35 cellular contexts compared by ENCODE assay signal in the genomic region with DNA sequence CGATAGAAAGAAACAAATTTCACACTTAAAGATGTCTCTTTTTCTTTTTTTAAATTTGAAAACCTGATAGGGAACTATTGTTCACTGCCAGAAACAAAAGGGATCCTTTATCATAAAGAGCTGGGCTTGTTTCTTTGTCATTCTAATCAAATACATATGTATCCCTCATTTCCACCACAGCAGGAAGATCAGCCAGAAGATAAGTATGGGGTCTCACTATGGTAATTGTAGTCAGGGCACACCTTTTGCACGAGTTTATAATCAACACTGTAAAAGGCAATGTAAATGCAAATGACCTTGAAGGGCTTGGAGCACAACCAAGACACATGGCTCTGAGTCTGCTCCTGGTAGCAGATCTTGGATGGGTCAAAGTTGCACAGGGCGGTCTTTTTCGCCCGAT.
"Had no signal": no experiment of that assay in that cellular context is flagged by ENCODE, and none has a peak within 500 bp of the region (broad histone marks: within the 10 kb centered on the region; RNA-seq: fewer than 3 reads in every experiment).

No MANE protein-coding gene starts in this region.

- H3K4me3 Mint-ChIP-seq: activated B cell treated with CpG ODN at 0.5 μM for 24 hours; activated CD4-positive, alpha-beta memory T cell treated with anti-CD3 and anti-CD28 coated beads, Interleukin-2, amount 10 ng/mL, durations not matched to agents 7 days and 5 days; activated CD8-positive, alpha-beta memory T cell treated with anti-CD3 and anti-CD28 coated beads, Interleukin-2, amount 10 ng/mL, durations not matched to agents 7 days and 5 days; activated naive CD8-positive, alpha-beta T cell treated with anti-CD3 and anti-CD28 coated beads for 36 hours; activated T-cell treated with anti-CD3 and anti-CD28 coated beads, Interleukin-2, amount 50 U/mL, for 72 hours; activated T-helper 17 cell treated with anti-CD3 and anti-CD28 coated beads, Interleukin-2, amount 50 U/mL, for 72 hours; T-helper 1 cell treated with Interleukin-12 subunit alpha and Interleukin-12 subunit beta and Interleukin-4 antibody, amounts not matched to agents 30 μg/mL and 1 μg/mL, for 36 hours; T-helper 2 cell treated with Interferon-gamma antibody and Interleukin-4, amounts not matched to agents 5 μg/mL and 100 μg/mL, for 36 hours had no signal

- H3K9me3 Mint-ChIP-seq: activated B cell treated with CpG ODN at 0.5 μM for 24 hours; activated CD4-positive, alpha-beta memory T cell treated with anti-CD3 and anti-CD28 coated beads, Interleukin-2, amount 10 ng/mL, durations not matched to agents 7 days and 5 days; activated naive CD8-positive, alpha-beta T cell treated with anti-CD3 and anti-CD28 coated beads for 36 hours; activated T-cell treated with anti-CD3 and anti-CD28 coated beads, Interleukin-2, amount 50 U/mL, for 72 hours; activated T-helper 17 cell treated with anti-CD3 and anti-CD28 coated beads, Interleukin-2, amount 50 U/mL, for 72 hours; T-helper 1 cell treated with Interleukin-12 subunit alpha and Interleukin-12 subunit beta and Interleukin-4 antibody, amounts not matched to agents 30 μg/mL and 1 μg/mL, for 36 hours; T-helper 2 cell treated with Interferon-gamma antibody and Interleukin-4, amounts not matched to agents 5 μg/mL and 100 μg/mL, for 36 hours had no signal

- DNase-seq: activated B cell treated with CpG ODN at 0.5 μM for 24 hours; activated CD4-positive, alpha-beta memory T cell treated with anti-CD3 and anti-CD28 coated beads, Interleukin-2, amount 10 ng/mL, durations not matched to agents 7 days and 5 days; activated CD4-positive, alpha-beta T cell treated with anti-CD3 and anti-CD28 coated beads for 48 hours; activated CD4-positive, CD25-positive, alpha-beta regulatory T cell treated with anti-CD3 and anti-CD28 coated beads, Interleukin-2, amount 50 U/mL, for 72 hours; activated CD8-positive, alpha-beta memory T cell treated with anti-CD3 and anti-CD28 coated beads for 24 hours; activated CD8-positive, alpha-beta memory T cell treated with anti-CD3 and anti-CD28 coated beads, Interleukin-2, amount 10 ng/mL, durations not matched to agents 7 days and 5 days; activated CD8-positive, alpha-beta memory T cell treated with anti-CD3 and anti-CD28 coated beads, Interleukin-2, amount 50 U/mL, for 48 hours; activated effector memory CD4-positive, alpha-beta T cell treated with anti-CD3 and anti-CD28 coated beads, Interleukin-2, amount 50 U/mL, for 16 hours; activated naive CD4-positive, alpha-beta T cell; activated naive CD4-positive, alpha-beta T cell treated with anti-CD3 and anti-CD28 coated beads, Interleukin-2, amount 50 U/mL, for 16 hours; activated naive CD8-positive, alpha-beta T cell treated with anti-CD3 and anti-CD28 coated beads for 36 hours; activated T-cell treated with anti-CD3 and anti-CD28 coated beads, Interleukin-2, amount 50 U/mL, for 72 hours; amniotic stem cell; aorta; brain microvascular endothelial cell; central memory CD4-positive, alpha-beta T cell; Karpas-422; NCI-H1048; NCI-H1105 treated with DMSO at 0.1 percent for 48 hours; NCI-H1436; NCI-H1694; NCI-H1930; NCI-H2081 treated with DMSO at 0.1 percent for 48 hours; NCI-H226; NCI-H446 treated with DMSO at 0.1 percent for 48 hours; NCI-H524; NCI-H69; NCI-H82; NK-92 treated with Interleukin-12 subunit alpha and Interleukin-12 subunit beta, amount 100 ng/mL, for 24 hours; OCI-M1; Right ventricle myocardium superior had no signal

- H3K27me3 Mint-ChIP-seq: activated B cell treated with CpG ODN at 0.5 μM for 24 hours had no signal

- FAIRE-seq: TTC549 had no signal

- H3K27ac ChIP-seq: brain microvascular endothelial cell had no signal

- H3K36me3 ChIP-seq: brain microvascular endothelial cell had no signal

- H3K27me3 ChIP-seq: brain microvascular endothelial cell had no signal

- H3K4me1 Mint-ChIP-seq: activated B cell treated with CpG ODN at 0.5 μM for 24 hours; activated CD4-positive, alpha-beta memory T cell treated with anti-CD3 and anti-CD28 coated beads, Interleukin-2, amount 10 ng/mL, durations not matched to agents 7 days and 5 days; activated CD8-positive, alpha-beta memory T cell treated with anti-CD3 and anti-CD28 coated beads, Interleukin-2, amount 10 ng/mL, durations not matched to agents 7 days and 5 days; activated naive CD8-positive, alpha-beta T cell treated with anti-CD3 and anti-CD28 coated beads for 36 hours; activated T-helper 17 cell treated with anti-CD3 and anti-CD28 coated beads, Interleukin-2, amount 50 U/mL, for 72 hours had no signal

- ATAC-seq: activated CD8-positive, alpha-beta memory T cell treated with anti-CD3 and anti-CD28 coated beads, Interleukin-2, amount 10 ng/mL, durations not matched to agents 7 days and 5 days; activated T-cell treated with anti-CD3 and anti-CD28 coated beads, Interleukin-2, amount 50 U/mL, for 72 hours; activated T-helper 17 cell treated with anti-CD3 and anti-CD28 coated beads, Interleukin-2, amount 50 U/mL, for 72 hours had no signal

- H3K36me3 Mint-ChIP-seq: activated CD8-positive, alpha-beta memory T cell treated with anti-CD3 and anti-CD28 coated beads, Interleukin-2, amount 10 ng/mL, durations not matched to agents 7 days and 5 days; activated naive CD8-positive, alpha-beta T cell treated with anti-CD3 and anti-CD28 coated beads for 36 hours had no signal
